ENCODE assay signal across 2 cellular contexts in genomic region chr4:5758741-5759140, GRCh38.
TF ChIP-seq lines count a peak whose summit lies in the region.

No MANE protein-coding gene starts in this region.

TF ChIP-seq in HCT116, 20 proteins besides CTCF, POLR2A, EP300 and RAD21:
- no peak for TF ChIP-seq POLR2AphosphoS5 (IDR thresholded peaks at IDR 0.05; ENCODE audit: low read depth, low read length)
- TF ChIP-seq CEBPB (IDR thresholded peaks at IDR 0.05; ENCODE audit: low read depth): no peak
- no peak for TF ChIP-seq ZBTB33 (IDR thresholded peaks at IDR 0.05; ENCODE audit: extremely low read depth, insufficient replicate concordance, low read length)
- TF ChIP-seq TCF7L2 (IDR thresholded peaks at IDR 0.05; ENCODE audit: borderline replicate concordance, extremely low read depth, insufficient read depth, insufficient read length): no peak
- TF ChIP-seq REST (IDR thresholded peaks at IDR 0.05; ENCODE audit: low read depth): no peak
- no peak for TF ChIP-seq SIN3A (IDR thresholded peaks at IDR 0.05; ENCODE audit: low read depth)
- no peak for TF ChIP-seq ZFX (IDR thresholded peaks at IDR 0.05)
- no peak for TF ChIP-seq SRF (IDR thresholded peaks at IDR 0.05; ENCODE audit: low read depth)
- TF ChIP-seq FOSL1 (IDR thresholded peaks at IDR 0.05; ENCODE audit: low read depth): peak; percentile 87
- peak; percentile 74 for TF ChIP-seq EGR1 (IDR thresholded peaks at IDR 0.05; ENCODE audit: low read depth)
- TF ChIP-seq JUND (IDR thresholded peaks at IDR 0.05): peak; percentile 80
- 0 out of 2 replicates have a peak, but pooled peaks have one; percentile 7 for TF ChIP-seq MAX (IDR thresholded peaks at IDR 0.05)
- TF ChIP-seq YY1 (IDR thresholded peaks at IDR 0.05; ENCODE audit: extremely low read depth, insufficient replicate concordance, low read depth, low read length): no peak
- TF ChIP-seq CBX3 (IDR thresholded peaks at IDR 0.05; ENCODE audit: low read depth): no peak
- TF ChIP-seq ZNF274 (IDR thresholded peaks at IDR 0.05; ENCODE audit: low read depth, low read length): no peak
- no peak for TF ChIP-seq EZH2phosphoT487 (IDR thresholded peaks at IDR 0.05; ENCODE audit: borderline replicate concordance)
- TF ChIP-seq ATF3 (IDR thresholded peaks at IDR 0.05): no peak
- TF ChIP-seq ELF1 (IDR thresholded peaks at IDR 0.05; ENCODE audit: borderline replicate concordance, low read depth): no peak
- no peak for TF ChIP-seq EZH2 (IDR thresholded peaks at IDR 0.05)
- peak; percentile 56 for TF ChIP-seq SP1 (IDR thresholded peaks at IDR 0.05; ENCODE audit: low read depth)
TF ChIP-seq in HCT116: peak in this region for 5.

TF ChIP-seq in HepG2, 621 proteins besides CTCF, POLR2A, EP300 and RAD21:
- TF ChIP-seq CEBPB (IDR thresholded peaks at IDR 0.05; ENCODE audit: borderline replicate concordance, low read depth, low read length) (no peak), ZNF770 (CRISPR knock-in tag; IDR thresholded peaks at IDR 0.05) (no peak), UBTF (CRISPR knock-in tag; IDR thresholded peaks at IDR 0.05) (no peak), CEBPZ (IDR thresholded peaks at IDR 0.05; ENCODE audit: low read length) (no peak)
